ENCODE assay signal across 31 cellular contexts in the genomic region with DNA sequence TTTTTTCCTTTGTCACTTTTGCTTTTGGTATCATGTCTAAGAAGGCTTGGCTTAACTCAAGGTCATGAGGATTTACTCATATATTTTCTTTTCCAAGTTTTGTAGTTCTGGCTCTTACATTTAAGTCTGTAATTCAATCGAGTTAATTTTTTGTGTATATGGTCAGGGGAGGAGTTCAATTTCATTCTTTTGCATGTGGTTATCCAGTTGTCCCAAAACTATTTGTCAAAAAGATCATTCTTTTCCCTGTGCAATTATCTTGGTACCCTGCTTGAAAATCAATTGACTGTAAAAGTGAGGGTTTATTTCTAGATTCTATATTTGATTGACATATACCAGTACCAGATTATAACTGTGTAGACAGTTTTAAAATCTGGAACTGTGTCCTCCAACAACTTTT. TPM values are rescaled to one million over a fixed set of nuclear protein-coding genes. Genes with fewer than 3 reads are reported as not detected.
DNase-seq lines count a peak whose midpoint lies in the region; ATAC-seq and TF ChIP-seq lines count a peak whose summit lies in the region.
"Had no signal": no experiment of that assay in that cellular context is flagged by ENCODE, and none has a peak within 500 bp of the region (broad histone marks: within the 10 kb centered on the region; RNA-seq: fewer than 3 reads in every experiment).

No MANE protein-coding gene starts in this region.

- H3K9me3 ChIP-seq in SK-N-MC (ENCODE audit: low read depth, low read length) (no peaks in the 10 kb centered on the region), neutrophil (no peaks in the 10 kb centered on the region)
- H3K9me3 ChIP-seq: esophagus muscularis mucosa, gastrocnemius medialis, left lung, psoas muscle, sigmoid colon, stomach, thyroid gland had no signal

- TF ChIP-seq CTCF in neutrophil (IDR thresholded peaks at IDR 0.05), result no peak

- peak overlapping the region; percentile 11 to 36 for H3K4me3 Mint-ChIP-seq in activated T-cell treated with anti-CD3 and anti-CD28 coated beads, Interleukin-2, amount 50 U/mL, for 72 hours
- peak overlapping the region; percentile 20 for H3K4me3 Mint-ChIP-seq in dendritic cell treated with granulocyte-macrophage colony-stimulating factor and Interleukin-4, amounts not matched to agents 40 ng/mL and 50 ng/mL, for 4 days
- no peak overlapping the region for H3K4me3 Mint-ChIP-seq in stimulated activated naive B cell treated with anti-CD40 and anti-IgM and Interleukin-4, amounts not matched to agents 10 μg/mL and 1 μg/mL and 100 μg/mL, for 72 hours
- H3K4me3 Mint-ChIP-seq: WTC11 had no signal

- no peak for ATAC-seq in activated T-cell treated with anti-CD3 and anti-CD28 coated beads, Interleukin-2, amount 50 U/mL, for 72 hours (replicated peaks in 1 of 2)
- no peak for ATAC-seq in stimulated activated naive B cell treated with anti-CD40 and anti-IgM and Interleukin-4, amounts not matched to agents 10 μg/mL and 1 μg/mL and 100 μg/mL, for 72 hours (replicated peaks)
- no peak for ATAC-seq in GM18511 (IDR thresholded peaks at IDR 0.05; ENCODE audit: unreplicated experiment)
- ATAC-seq: gastrocnemius medialis, left lung, PC-3, psoas muscle, Right ventricle myocardium inferior, WTC11 had no signal

- H3K9me3 Mint-ChIP-seq in activated T-cell treated with anti-CD3 and anti-CD28 coated beads, Interleukin-2, amount 50 U/mL, for 72 hours, result no peaks in the 10 kb centered on the region
- H3K9me3 Mint-ChIP-seq in dendritic cell treated with granulocyte-macrophage colony-stimulating factor and Interleukin-4, amounts not matched to agents 40 ng/mL and 50 ng/mL, for 4 days, result no peaks in the 10 kb centered on the region
- H3K9me3 Mint-ChIP-seq in stimulated activated naive B cell treated with anti-CD40 and anti-IgM and Interleukin-4, amounts not matched to agents 10 μg/mL and 1 μg/mL and 100 μg/mL, for 72 hours, result no peaks in the 10 kb centered on the region
- H3K9me3 Mint-ChIP-seq: WTC11 had no signal

- no peaks in the 10 kb centered on the region for H3K27me3 Mint-ChIP-seq in activated T-cell treated with anti-CD3 and anti-CD28 coated beads, Interleukin-2, amount 50 U/mL, for 72 hours (ENCODE audit: low read depth)
- H3K27me3 Mint-ChIP-seq in dendritic cell treated with granulocyte-macrophage colony-stimulating factor and Interleukin-4, amounts not matched to agents 40 ng/mL and 50 ng/mL, for 4 days, result no peaks in the 10 kb centered on the region
- H3K27me3 Mint-ChIP-seq in stimulated activated naive B cell treated with anti-CD40 and anti-IgM and Interleukin-4, amounts not matched to agents 10 μg/mL and 1 μg/mL and 100 μg/mL, for 72 hours, result no peaks in the 10 kb centered on the region

- H3K4me1 ChIP-seq in neutrophil (ENCODE audit: control insufficient read depth in 1 of 2, insufficient read depth in 1 of 2, low read depth in 1 of 2, low read length in 1 of 2), result peaks cover 42 to 88% of the 10 kb centered on the region in 2 experiments

- intact Hi-C loops in dendritic cell treated with granulocyte-macrophage colony-stimulating factor and Interleukin-4, amounts not matched to agents 40 ng/mL and 50 ng/mL, for 4 days (cut with micrococcal nuclease), result no loop called here

- H3K27ac ChIP-seq in SK-N-MC, result peak overlapping the region; percentile 12; the same call in 1 of the 2 replicates
- peak overlapping the region; percentile 47 for H3K27ac ChIP-seq in neutrophil
- H3K27ac ChIP-seq: esophagus muscularis mucosa, gastrocnemius medialis, left lung, psoas muscle, sigmoid colon, stomach, thyroid gland had no signal

- H3K4me1 Mint-ChIP-seq in activated T-cell treated with anti-CD3 and anti-CD28 coated beads, Interleukin-2, amount 50 U/mL, for 72 hours (ENCODE audit: low read depth), result peaks cover 92% of the 10 kb centered on the region
- peaks cover 72% of the 10 kb centered on the region for H3K4me1 Mint-ChIP-seq in dendritic cell treated with granulocyte-macrophage colony-stimulating factor and Interleukin-4, amounts not matched to agents 40 ng/mL and 50 ng/mL, for 4 days (ENCODE audit: low read depth)
- H3K4me1 Mint-ChIP-seq in stimulated activated naive B cell treated with anti-CD40 and anti-IgM and Interleukin-4, amounts not matched to agents 10 μg/mL and 1 μg/mL and 100 μg/mL, for 72 hours, result peaks cover 31 to 79% of the 10 kb centered on the region in 2 donors

- no peaks in the 10 kb centered on the region for H3K27me3 ChIP-seq in neutrophil
- H3K27me3 ChIP-seq: esophagus muscularis mucosa, gastrocnemius medialis, left lung, sigmoid colon, stomach, thyroid gland had no signal

- H3K9ac ChIP-seq in SK-N-MC (ENCODE audit: insufficient read length), result no peak overlapping the region

- H3K36me3 ChIP-seq in SK-N-MC (ENCODE audit: insufficient read depth, low read length), result peaks cover 11% of the 10 kb centered on the region; the same call in 1 of the 2 replicates
- peaks cover 4% of the 10 kb centered on the region for H3K36me3 ChIP-seq in neutrophil
- H3K36me3 ChIP-seq: esophagus muscularis mucosa, gastrocnemius medialis, left lung, sigmoid colon, stomach, thyroid gland had no signal

- peak overlapping the region; percentile 71 for H3K27ac Mint-ChIP-seq in activated T-cell treated with anti-CD3 and anti-CD28 coated beads, Interleukin-2, amount 50 U/mL, for 72 hours
- H3K27ac Mint-ChIP-seq in dendritic cell treated with granulocyte-macrophage colony-stimulating factor and Interleukin-4, amounts not matched to agents 40 ng/mL and 50 ng/mL, for 4 days, result peak overlapping the region; percentile 4
- no peak overlapping the region for H3K27ac Mint-ChIP-seq in stimulated activated naive B cell treated with anti-CD40 and anti-IgM and Interleukin-4, amounts not matched to agents 10 μg/mL and 1 μg/mL and 100 μg/mL, for 72 hours
- H3K27ac Mint-ChIP-seq: WTC11 had no signal

- no peak for DNase-seq in activated T-cell treated with anti-CD3 and anti-CD28 coated beads, Interleukin-2, amount 50 U/mL, for 72 hours
- DNase-seq in activated T-cell treated with anti-CD3 and anti-CD28 coated beads, Interleukin-2, amount 50 U/mL, for 48 hours, result no peak
- DNase-seq in SK-N-MC (ENCODE audit: low read depth, low spot score), result no peak
- no peak for DNase-seq in stimulated activated naive B cell treated with anti-CD40 and anti-IgM and Interleukin-4, amounts not matched to agents 10 μg/mL and 1 μg/mL and 100 μg/mL, for 72 hours
- DNase-seq in cerebellar cortex (ENCODE audit: low spot score), result no peak
- DNase-seq: activated CD4-positive, alpha-beta T cell treated with anti-CD3 and anti-CD28 coated beads, Interleukin-2, amount 50 U/mL, for 48 hours; activated CD8-positive, alpha-beta memory T cell treated with anti-CD3 and anti-CD28 coated beads, Interleukin-2, amount 50 U/mL, for 48 hours; AML-193; anterior cingulate cortex; cortex of kidney; DND-41; gastrocnemius medialis; hippocampal formation; left lung; mesendoderm; NCI-H1092; NCI-H1930; NCI-H524 treated with DMSO at 0.1 percent for 48 hours; occipital lobe; PC-3; psoas muscle; sigmoid colon; stomach; T1000; thyroid gland had no signal

- H3K4me3 ChIP-seq in SK-N-MC, result 0 out of 2 replicates have a peak overlapping the region, but pooled peaks have one; percentile 30
- no peak overlapping the region for H3K4me3 ChIP-seq in neutrophil (ENCODE audit: low read depth in 1 of 2, low read length in 1 of 2)
- H3K4me3 ChIP-seq: esophagus muscularis mucosa, gastrocnemius medialis, left lung, psoas muscle, sigmoid colon, stomach, thyroid gland had no signal

- H3K36me3 Mint-ChIP-seq in activated T-cell treated with anti-CD3 and anti-CD28 coated beads, Interleukin-2, amount 50 U/mL, for 72 hours (ENCODE audit: insufficient read depth in 2 of 2), result no peaks in the 10 kb centered on the region
- H3K36me3 Mint-ChIP-seq in dendritic cell treated with granulocyte-macrophage colony-stimulating factor and Interleukin-4, amounts not matched to agents 40 ng/mL and 50 ng/mL, for 4 days (ENCODE audit: low read depth), result peaks cover 11% of the 10 kb centered on the region
- peaks cover 3 to 27% of the 10 kb centered on the region in 2 donors for H3K36me3 Mint-ChIP-seq in stimulated activated naive B cell treated with anti-CD40 and anti-IgM and Interleukin-4, amounts not matched to agents 10 μg/mL and 1 μg/mL and 100 μg/mL, for 72 hours
- H3K36me3 Mint-ChIP-seq: WTC11 had no signal

RNA-seq across cellular contexts. Expression of a gene that starts 10.2 kb away (rescaled TPM):
- 10 to 100 TPM; 94.0 to 97.7 TPM for total RNA-seq in activated T-cell treated with anti-CD3 and anti-CD28 coated beads, Interleukin-2, amount 50 U/mL, for 72 hours

Comparison
In these comparisons a context has a peak if more than half of its experiments do, and no peak if none do; other contexts are left out.
1. H3K4me3 Mint-ChIP-seq: peak in activated T-cell treated with anti-CD3 and anti-CD28 coated beads, Interleukin-2, amount 50 U/mL, for 72 hours (2 of 2) and dendritic cell treated with granulocyte-macrophage colony-stimulating factor and Interleukin-4, amounts not matched to agents 40 ng/mL and 50 ng/mL, for 4 days (single experiment); none in stimulated activated naive B cell treated with anti-CD40 and anti-IgM and Interleukin-4, amounts not matched to agents 10 μg/mL and 1 μg/mL and 100 μg/mL, for 72 hours (0 of 2).